8 cellular contexts compared by ENCODE assay signal in genomic region chr13:76822691-76823267, GRCh38.
DNase-seq lines count a peak whose midpoint lies in the region; ATAC-seq and TF ChIP-seq lines count a peak whose summit lies in the region.

No MANE protein-coding gene starts in this region.

- no peaks in the 10 kb centered on the region for H3K36me3 Mint-ChIP-seq in CD4-positive, CD25-positive, alpha-beta regulatory T cell
- H3K36me3 Mint-ChIP-seq in activated CD4-positive, alpha-beta memory T cell treated with anti-CD3 and anti-CD28 coated beads for 36 hours: no peaks in the 10 kb centered on the region

- intact Hi-C loops in activated CD4-positive, alpha-beta memory T cell treated with anti-CD3 and anti-CD28 coated beads for 36 hours (cut with micrococcal nuclease): loop anchor here (1.0 to 2.0 kb wide), 2 partner anchors 81 to 158 kb away; no protein-coding TSS in a partner anchor

- POLR2A ChIA-PET in activated CD4-positive, alpha-beta memory T cell treated with anti-CD3 and anti-CD28 coated beads for 36 hours (lab: Charles Lee): no interaction called here

- TF ChIP-seq CTCF in fibroblast of mammary gland (conservative IDR thresholded peaks at IDR 0.05; ENCODE audit: control insufficient read depth, insufficient read depth, low read depth, low read length): peak; percentile 48

- H3K27ac Mint-ChIP-seq in CD4-positive, CD25-positive, alpha-beta regulatory T cell: no peak overlapping the region
- H3K27ac Mint-ChIP-seq in activated CD4-positive, alpha-beta memory T cell treated with anti-CD3 and anti-CD28 coated beads for 36 hours: no peak overlapping the region

- H3K27me3 Mint-ChIP-seq in CD4-positive, CD25-positive, alpha-beta regulatory T cell: no peaks in the 10 kb centered on the region
- H3K27me3 Mint-ChIP-seq in activated CD4-positive, alpha-beta memory T cell treated with anti-CD3 and anti-CD28 coated beads for 36 hours: peaks cover 7% of the 10 kb centered on the region

- H3K27ac ChIP-seq in CD4-positive, CD25-positive, alpha-beta regulatory T cell (ENCODE audit: insufficient read depth, low read length, poor library complexity, severe bottlenecking): no peak overlapping the region

- no peak overlapping the region for H3K4me3 ChIP-seq in CD4-positive, CD25-positive, alpha-beta regulatory T cell (ENCODE audit: low read depth, low read length)
- no peak overlapping the region for H3K4me3 ChIP-seq in fibroblast of mammary gland (ENCODE audit: control insufficient read depth, low read depth, low read length)

- DNase-seq in CD4-positive, CD25-positive, alpha-beta regulatory T cell: peak in 2 of 3 donors; percentile 10 to 49
- DNase-seq in NCI-H69 (lab: John Stamatoyannopoulos, UW) (peak; percentile 46), fibroblast of mammary gland (ENCODE audit: low read depth) (peak; percentile 69), SHP77 treated with DMSO at 0.1 percent for 48 hours (lab: John Stamatoyannopoulos, UW) (no peak), NCI-H510A treated with DMSO at 0.1 percent for 48 hours (lab: John Stamatoyannopoulos, UW) (no peak)
- no peak for DNase-seq in activated CD4-positive, alpha-beta memory T cell treated with anti-CD3 and anti-CD28 coated beads for 36 hours
- DNase-seq in activated CD4-positive, alpha-beta T cell treated with anti-CD3 and anti-CD28 coated beads, Interleukin-2, amount 50 U/mL, for 48 hours: no peak

- no peak overlapping the region for H3K4me3 Mint-ChIP-seq in CD4-positive, CD25-positive, alpha-beta regulatory T cell
- H3K4me3 Mint-ChIP-seq in activated CD4-positive, alpha-beta memory T cell treated with anti-CD3 and anti-CD28 coated beads for 36 hours: no peak overlapping the region

- CTCF ChIA-PET in activated CD4-positive, alpha-beta memory T cell treated with anti-CD3 and anti-CD28 coated beads for 36 hours (lab: Charles Lee): interaction anchor here (0.6 to 3.6 kb wide), 7 partner anchors 57 to 309 kb away, joined by 3 to 23 read pairs (median 5); partner anchors contain the start of gene KCTD12

- H3K4me1 Mint-ChIP-seq in CD4-positive, CD25-positive, alpha-beta regulatory T cell: no peaks in the 10 kb centered on the region
- no peaks in the 10 kb centered on the region for H3K4me1 Mint-ChIP-seq in activated CD4-positive, alpha-beta memory T cell treated with anti-CD3 and anti-CD28 coated beads for 36 hours (ENCODE audit: low read depth)

- no peak for ATAC-seq in CD4-positive, CD25-positive, alpha-beta regulatory T cell (ENCODE audit: low read depth in 2 of 2)
- ATAC-seq in GM21367 (IDR thresholded peaks at IDR 0.05; ENCODE audit: unreplicated experiment): peak; percentile 54

- no peaks in the 10 kb centered on the region for H3K27me3 ChIP-seq in CD4-positive, CD25-positive, alpha-beta regulatory T cell (ENCODE audit: control insufficient read depth, insufficient read depth, low read length)

- H3K4me1 ChIP-seq in CD4-positive, CD25-positive, alpha-beta regulatory T cell (ENCODE audit: control insufficient read depth, insufficient read depth, low read length, poor library complexity, severe bottlenecking): no peaks in the 10 kb centered on the region

- no peaks in the 10 kb centered on the region for H3K9me3 Mint-ChIP-seq in CD4-positive, CD25-positive, alpha-beta regulatory T cell
- H3K9me3 Mint-ChIP-seq in activated CD4-positive, alpha-beta memory T cell treated with anti-CD3 and anti-CD28 coated beads for 36 hours: no peaks in the 10 kb centered on the region

- no peaks in the 10 kb centered on the region for H3K9me3 ChIP-seq in CD4-positive, CD25-positive, alpha-beta regulatory T cell (ENCODE audit: control insufficient read depth in 2 of 2, low read length in 2 of 2)

- no peaks in the 10 kb centered on the region for H3K36me3 ChIP-seq in CD4-positive, CD25-positive, alpha-beta regulatory T cell (ENCODE audit: control insufficient read depth, insufficient read depth, low read length)

Comparison
In these comparisons a context has a peak if more than half of its experiments do, and no peak if none do; other contexts are left out.
1. DNase-seq: peak in CD4-positive, CD25-positive, alpha-beta regulatory T cell (2 of 3), NCI-H69 (single experiment) and fibroblast of mammary gland (single experiment); none in SHP77 treated with DMSO at 0.1 percent for 48 hours (single experiment), activated CD4-positive, alpha-beta memory T cell treated with anti-CD3 and anti-CD28 coated beads for 36 hours (single experiment), NCI-H510A treated with DMSO at 0.1 percent for 48 hours (single experiment) and activated CD4-positive, alpha-beta T cell treated with anti-CD3 and anti-CD28 coated beads, Interleukin-2, amount 50 U/mL, for 48 hours (0 of 2).